Comparison of ENCODE assay signal across 21 cellular contexts in genomic region chr9:4969130-4969529, GRCh38.
"Had no signal": no experiment of that assay in that cellular context is flagged by ENCODE, and none has a peak within 500 bp of the region (broad histone marks: within the 10 kb centered on the region; RNA-seq: fewer than 3 reads in every experiment).

No MANE protein-coding gene starts in this region.

- H3K27me3 Mint-ChIP-seq: naive thymus-derived CD4-positive, alpha-beta T cell; stimulated activated naive B cell treated with anti-CD40 and anti-IgM and Interleukin-4, amounts not matched to agents 10 μg/mL and 1 μg/mL and 100 μg/mL, for 72 hours had no signal

- ATAC-seq: left lung; naive thymus-derived CD4-positive, alpha-beta T cell; sciatic nerve; stimulated activated naive B cell treated with anti-CD40 and anti-IgM and Interleukin-4, amounts not matched to agents 10 μg/mL and 1 μg/mL and 100 μg/mL, for 72 hours; upper lobe of right lung had no signal

- H3K4me1 ChIP-seq: adrenal gland had no signal

- FAIRE-seq: small intestine had no signal

- H3K4me3 Mint-ChIP-seq: stimulated activated naive B cell treated with anti-CD40 and anti-IgM and Interleukin-4, amounts not matched to agents 10 μg/mL and 1 μg/mL and 100 μg/mL, for 72 hours had no signal

- H3K4me3 ChIP-seq: adrenal gland, ascending aorta, left lung, lung, upper lobe of right lung had no signal

- DNase-seq: activated CD8-positive, alpha-beta memory T cell treated with anti-CD3 and anti-CD28 coated beads, Interleukin-2, amount 50 U/mL, for 48 hours; activated naive CD4-positive, alpha-beta T cell; adrenal gland; brain microvascular endothelial cell; caudate nucleus; dermis blood vessel endothelial cell; effector CD8-positive, alpha-beta T cell; erythroblast; foreskin fibroblast; kidney glomerular epithelial cell; left lung; naive thymus-derived CD4-positive, alpha-beta T cell; Right ventricle myocardium superior; small intestine; stimulated activated CD4-positive, alpha-beta T cell treated with anti-CD3 and anti-CD28 coated beads, Interleukin-15, amount 100 ng/mL, for 24 hours; stimulated activated naive B cell treated with anti-CD40 and anti-IgM and Interleukin-4, amounts not matched to agents 10 μg/mL and 1 μg/mL and 100 μg/mL, for 72 hours; upper lobe of right lung had no signal

- H3K27me3 ChIP-seq: adrenal gland, ascending aorta, brain microvascular endothelial cell, left lung, upper lobe of right lung had no signal

- H3K27ac Mint-ChIP-seq: stimulated activated naive B cell treated with anti-CD40 and anti-IgM and Interleukin-4, amounts not matched to agents 10 μg/mL and 1 μg/mL and 100 μg/mL, for 72 hours had no signal

- H3K27ac ChIP-seq: adrenal gland, ascending aorta, brain microvascular endothelial cell, left lung, upper lobe of right lung, VCaP had no signal

- H3K9me3 ChIP-seq: adrenal gland, ascending aorta, left lung, upper lobe of right lung had no signal

- H3K36me3 ChIP-seq: adrenal gland, ascending aorta, brain microvascular endothelial cell, left lung, upper lobe of right lung had no signal
